1 cellular context compared by ENCODE assay signal in the genomic region with DNA sequence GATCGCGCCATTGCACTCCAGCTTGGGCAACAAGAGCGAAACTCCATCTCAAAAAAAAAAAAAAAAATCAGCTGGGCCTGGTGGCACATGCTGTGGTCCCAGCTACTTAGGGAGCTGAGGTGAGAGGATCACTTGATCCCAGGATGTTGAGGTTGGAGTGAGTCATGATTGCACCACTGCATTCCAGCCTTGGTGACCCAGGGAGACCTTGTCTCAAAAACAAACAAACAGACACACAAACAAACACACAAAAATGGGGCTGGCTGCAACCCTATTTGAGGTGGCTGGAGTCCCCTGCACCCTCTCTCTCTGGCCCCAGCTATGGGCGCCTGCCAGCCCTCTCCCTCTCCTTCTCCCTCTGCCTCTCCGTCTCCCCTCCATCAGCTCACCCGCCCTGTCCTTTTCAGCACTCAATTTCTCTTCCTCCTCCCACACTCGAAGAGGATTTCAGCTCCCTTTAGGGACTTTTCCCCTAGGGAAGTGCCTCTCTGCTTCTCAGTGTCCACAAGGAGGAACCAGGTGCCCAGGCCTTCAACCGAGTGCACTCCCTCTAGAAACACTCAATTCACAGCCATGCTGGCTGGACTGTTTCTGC.
TF ChIP-seq lines count a peak whose summit lies in the region.

No MANE protein-coding gene starts in this region.

TF ChIP-seq in HepG2, 621 proteins besides CTCF, POLR2A, EP300 and RAD21 (continued from another document and continues in another):
- TF ChIP-seq, protein P1, sequence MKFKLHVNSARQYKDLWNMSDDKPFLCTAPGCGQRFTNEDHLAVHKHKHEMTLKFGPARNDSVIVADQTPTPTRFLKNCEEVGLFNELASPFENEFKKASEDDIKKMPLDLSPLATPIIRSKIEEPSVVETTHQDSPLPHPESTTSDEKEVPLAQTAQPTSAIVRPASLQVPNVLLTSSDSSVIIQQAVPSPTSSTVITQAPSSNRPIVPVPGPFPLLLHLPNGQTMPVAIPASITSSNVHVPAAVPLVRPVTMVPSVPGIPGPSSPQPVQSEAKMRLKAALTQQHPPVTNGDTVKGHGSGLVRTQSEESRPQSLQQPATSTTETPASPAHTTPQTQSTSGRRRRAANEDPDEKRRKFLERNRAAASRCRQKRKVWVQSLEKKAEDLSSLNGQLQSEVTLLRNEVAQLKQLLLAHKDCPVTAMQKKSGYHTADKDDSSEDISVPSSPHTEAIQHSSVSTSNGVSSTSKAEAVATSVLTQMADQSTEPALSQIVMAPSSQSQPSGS (CRISPR knock-in tag; IDR thresholded peaks at IDR 0.05): no peak
- TF ChIP-seq, protein P2, sequence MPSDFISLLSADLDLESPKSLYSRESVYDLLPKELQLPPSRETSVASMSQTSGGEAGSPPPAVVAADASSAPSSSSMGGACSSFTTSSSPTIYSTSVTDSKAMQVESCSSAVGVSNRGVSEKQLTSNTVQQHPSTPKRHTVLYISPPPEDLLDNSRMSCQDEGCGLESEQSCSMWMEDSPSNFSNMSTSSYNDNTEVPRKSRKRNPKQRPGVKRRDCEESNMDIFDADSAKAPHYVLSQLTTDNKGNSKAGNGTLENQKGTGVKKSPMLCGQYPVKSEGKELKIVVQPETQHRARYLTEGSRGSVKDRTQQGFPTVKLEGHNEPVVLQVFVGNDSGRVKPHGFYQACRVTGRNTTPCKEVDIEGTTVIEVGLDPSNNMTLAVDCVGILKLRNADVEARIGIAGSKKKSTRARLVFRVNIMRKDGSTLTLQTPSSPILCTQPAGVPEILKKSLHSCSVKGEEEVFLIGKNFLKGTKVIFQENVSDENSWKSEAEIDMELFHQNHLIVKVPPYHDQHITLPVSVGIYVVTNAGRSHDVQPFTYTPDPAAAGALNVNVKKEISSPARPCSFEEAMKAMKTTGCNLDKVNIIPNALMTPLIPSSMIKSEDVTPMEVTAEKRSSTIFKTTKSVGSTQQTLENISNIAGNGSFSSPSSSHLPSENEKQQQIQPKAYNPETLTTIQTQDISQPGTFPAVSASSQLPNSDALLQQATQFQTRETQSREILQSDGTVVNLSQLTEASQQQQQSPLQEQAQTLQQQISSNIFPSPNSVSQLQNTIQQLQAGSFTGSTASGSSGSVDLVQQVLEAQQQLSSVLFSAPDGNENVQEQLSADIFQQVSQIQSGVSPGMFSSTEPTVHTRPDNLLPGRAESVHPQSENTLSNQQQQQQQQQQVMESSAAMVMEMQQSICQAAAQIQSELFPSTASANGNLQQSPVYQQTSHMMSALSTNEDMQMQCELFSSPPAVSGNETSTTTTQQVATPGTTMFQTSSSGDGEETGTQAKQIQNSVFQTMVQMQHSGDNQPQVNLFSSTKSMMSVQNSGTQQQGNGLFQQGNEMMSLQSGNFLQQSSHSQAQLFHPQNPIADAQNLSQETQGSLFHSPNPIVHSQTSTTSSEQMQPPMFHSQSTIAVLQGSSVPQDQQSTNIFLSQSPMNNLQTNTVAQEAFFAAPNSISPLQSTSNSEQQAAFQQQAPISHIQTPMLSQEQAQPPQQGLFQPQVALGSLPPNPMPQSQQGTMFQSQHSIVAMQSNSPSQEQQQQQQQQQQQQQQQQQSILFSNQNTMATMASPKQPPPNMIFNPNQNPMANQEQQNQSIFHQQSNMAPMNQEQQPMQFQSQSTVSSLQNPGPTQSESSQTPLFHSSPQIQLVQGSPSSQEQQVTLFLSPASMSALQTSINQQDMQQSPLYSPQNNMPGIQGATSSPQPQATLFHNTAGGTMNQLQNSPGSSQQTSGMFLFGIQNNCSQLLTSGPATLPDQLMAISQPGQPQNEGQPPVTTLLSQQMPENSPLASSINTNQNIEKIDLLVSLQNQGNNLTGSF (CRISPR knock-in tag; IDR thresholded peaks at IDR 0.05): no peak
- TF ChIP-seq HCFC1 (IDR thresholded peaks at IDR 0.05; ENCODE audit: low read depth, low read length): no peak
- TF ChIP-seq ZNF670 (CRISPR knock-in tag; IDR thresholded peaks at IDR 0.05; ENCODE audit: borderline replicate concordance): no peak
- TF ChIP-seq NR3C1 (CRISPR knock-in tag; IDR thresholded peaks at IDR 0.05): no peak
- no peak for TF ChIP-seq ZNF883 (CRISPR knock-in tag; IDR thresholded peaks at IDR 0.05; ENCODE audit: not compliant biosample characterization)
- TF ChIP-seq, protein P3, sequence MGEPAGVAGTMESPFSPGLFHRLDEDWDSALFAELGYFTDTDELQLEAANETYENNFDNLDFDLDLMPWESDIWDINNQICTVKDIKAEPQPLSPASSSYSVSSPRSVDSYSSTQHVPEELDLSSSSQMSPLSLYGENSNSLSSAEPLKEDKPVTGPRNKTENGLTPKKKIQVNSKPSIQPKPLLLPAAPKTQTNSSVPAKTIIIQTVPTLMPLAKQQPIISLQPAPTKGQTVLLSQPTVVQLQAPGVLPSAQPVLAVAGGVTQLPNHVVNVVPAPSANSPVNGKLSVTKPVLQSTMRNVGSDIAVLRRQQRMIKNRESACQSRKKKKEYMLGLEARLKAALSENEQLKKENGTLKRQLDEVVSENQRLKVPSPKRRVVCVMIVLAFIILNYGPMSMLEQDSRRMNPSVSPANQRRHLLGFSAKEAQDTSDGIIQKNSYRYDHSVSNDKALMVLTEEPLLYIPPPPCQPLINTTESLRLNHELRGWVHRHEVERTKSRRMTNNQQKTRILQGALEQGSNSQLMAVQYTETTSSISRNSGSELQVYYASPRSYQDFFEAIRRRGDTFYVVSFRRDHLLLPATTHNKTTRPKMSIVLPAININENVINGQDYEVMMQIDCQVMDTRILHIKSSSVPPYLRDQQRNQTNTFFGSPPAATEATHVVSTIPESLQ (CRISPR knock-in tag; conservative IDR thresholded peaks at IDR 0.05): no peak
- TF ChIP-seq RFX5 (IDR thresholded peaks at IDR 0.05; ENCODE audit: low read depth, low read length): no peak
- TF ChIP-seq, protein P4, sequence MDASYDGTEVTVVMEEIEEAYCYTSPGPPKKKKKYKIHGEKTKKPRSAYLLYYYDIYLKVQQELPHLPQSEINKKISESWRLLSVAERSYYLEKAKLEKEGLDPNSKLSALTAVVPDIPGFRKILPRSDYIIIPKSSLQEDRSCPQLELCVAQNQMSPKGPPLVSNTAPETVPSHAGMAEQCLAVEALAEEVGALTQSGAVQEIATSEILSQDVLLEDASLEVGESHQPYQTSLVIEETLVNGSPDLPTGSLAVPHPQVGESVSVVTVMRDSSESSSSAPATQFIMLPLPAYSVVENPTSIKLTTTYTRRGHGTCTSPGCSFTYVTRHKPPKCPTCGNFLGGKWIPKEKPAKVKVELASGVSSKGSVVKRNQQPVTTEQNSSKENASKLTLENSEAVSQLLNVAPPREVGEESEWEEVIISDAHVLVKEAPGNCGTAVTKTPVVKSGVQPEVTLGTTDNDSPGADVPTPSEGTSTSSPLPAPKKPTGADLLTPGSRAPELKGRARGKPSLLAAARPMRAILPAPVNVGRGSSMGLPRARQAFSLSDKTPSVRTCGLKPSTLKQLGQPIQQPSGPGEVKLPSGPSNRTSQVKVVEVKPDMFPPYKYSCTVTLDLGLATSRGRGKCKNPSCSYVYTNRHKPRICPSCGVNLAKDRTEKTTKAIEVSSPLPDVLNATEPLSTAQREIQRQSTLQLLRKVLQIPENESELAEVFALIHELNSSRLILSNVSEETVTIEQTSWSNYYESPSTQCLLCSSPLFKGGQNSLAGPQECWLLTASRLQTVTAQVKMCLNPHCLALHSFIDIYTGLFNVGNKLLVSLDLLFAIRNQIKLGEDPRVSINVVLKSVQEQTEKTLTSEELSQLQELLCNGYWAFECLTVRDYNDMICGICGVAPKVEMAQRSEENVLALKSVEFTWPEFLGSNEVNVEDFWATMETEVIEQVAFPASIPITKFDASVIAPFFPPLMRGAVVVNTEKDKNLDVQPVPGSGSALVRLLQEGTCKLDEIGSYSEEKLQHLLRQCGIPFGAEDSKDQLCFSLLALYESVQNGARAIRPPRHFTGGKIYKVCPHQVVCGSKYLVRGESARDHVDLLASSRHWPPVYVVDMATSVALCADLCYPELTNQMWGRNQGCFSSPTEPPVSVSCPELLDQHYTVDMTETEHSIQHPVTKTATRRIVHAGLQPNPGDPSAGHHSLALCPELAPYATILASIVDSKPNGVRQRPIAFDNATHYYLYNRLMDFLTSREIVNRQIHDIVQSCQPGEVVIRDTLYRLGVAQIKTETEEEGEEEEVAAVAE (CRISPR knock-in tag; IDR thresholded peaks at IDR 0.05; ENCODE audit: borderline replicate concordance): no peak
- no peak for TF ChIP-seq ZNF615 (CRISPR knock-in tag; IDR thresholded peaks at IDR 0.05; ENCODE audit: borderline replicate concordance)
- no peak for TF ChIP-seq ZNF337 (CRISPR knock-in tag; IDR thresholded peaks at IDR 0.05; ENCODE audit: borderline replicate concordance, low read depth)
- no peak for TF ChIP-seq NCOA1 (CRISPR knock-in tag; IDR thresholded peaks at IDR 0.05)
- TF ChIP-seq, protein P5, sequence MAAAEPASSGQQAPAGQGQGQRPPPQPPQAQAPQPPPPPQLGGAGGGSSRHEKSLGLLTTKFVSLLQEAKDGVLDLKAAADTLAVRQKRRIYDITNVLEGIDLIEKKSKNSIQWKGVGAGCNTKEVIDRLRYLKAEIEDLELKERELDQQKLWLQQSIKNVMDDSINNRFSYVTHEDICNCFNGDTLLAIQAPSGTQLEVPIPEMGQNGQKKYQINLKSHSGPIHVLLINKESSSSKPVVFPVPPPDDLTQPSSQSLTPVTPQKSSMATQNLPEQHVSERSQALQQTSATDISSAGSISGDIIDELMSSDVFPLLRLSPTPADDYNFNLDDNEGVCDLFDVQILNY (CRISPR knock-in tag; conservative IDR thresholded peaks at IDR 0.05): no peak
- no peak for TF ChIP-seq PHF8 (CRISPR knock-in tag; IDR thresholded peaks at IDR 0.05)
- no peak for TF ChIP-seq ZNF34 (CRISPR knock-in tag; IDR thresholded peaks at IDR 0.05; ENCODE audit: borderline replicate concordance)
- TF ChIP-seq POLR2AphosphoS2 (IDR thresholded peaks at IDR 0.05; ENCODE audit: low read depth, low read length): no peak
- TF ChIP-seq ZNF230 (CRISPR knock-in tag; IDR thresholded peaks at IDR 0.05): no peak
- TF ChIP-seq THAP11 (CRISPR knock-in tag; IDR thresholded peaks at IDR 0.05): peak; percentile 57
- TF ChIP-seq, protein P6, sequence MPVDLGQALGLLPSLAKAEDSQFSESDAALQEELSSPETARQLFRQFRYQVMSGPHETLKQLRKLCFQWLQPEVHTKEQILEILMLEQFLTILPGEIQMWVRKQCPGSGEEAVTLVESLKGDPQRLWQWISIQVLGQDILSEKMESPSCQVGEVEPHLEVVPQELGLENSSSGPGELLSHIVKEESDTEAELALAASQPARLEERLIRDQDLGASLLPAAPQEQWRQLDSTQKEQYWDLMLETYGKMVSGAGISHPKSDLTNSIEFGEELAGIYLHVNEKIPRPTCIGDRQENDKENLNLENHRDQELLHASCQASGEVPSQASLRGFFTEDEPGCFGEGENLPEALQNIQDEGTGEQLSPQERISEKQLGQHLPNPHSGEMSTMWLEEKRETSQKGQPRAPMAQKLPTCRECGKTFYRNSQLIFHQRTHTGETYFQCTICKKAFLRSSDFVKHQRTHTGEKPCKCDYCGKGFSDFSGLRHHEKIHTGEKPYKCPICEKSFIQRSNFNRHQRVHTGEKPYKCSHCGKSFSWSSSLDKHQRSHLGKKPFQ (CRISPR knock-in tag; IDR thresholded peaks at IDR 0.05; ENCODE audit: insufficient replicate concordance): no peak
- peak; percentile 50 for TF ChIP-seq GABPB1 (CRISPR knock-in tag; IDR thresholded peaks at IDR 0.05)
- TF ChIP-seq, protein P7, sequence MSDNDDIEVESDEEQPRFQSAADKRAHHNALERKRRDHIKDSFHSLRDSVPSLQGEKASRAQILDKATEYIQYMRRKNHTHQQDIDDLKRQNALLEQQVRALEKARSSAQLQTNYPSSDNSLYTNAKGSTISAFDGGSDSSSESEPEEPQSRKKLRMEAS (IDR thresholded peaks at IDR 0.05): peak; percentile 26; the same call in 1 of the 2 replicates
- TF ChIP-seq ZNF614 (CRISPR knock-in tag; IDR thresholded peaks at IDR 0.05; ENCODE audit: borderline replicate concordance): no peak
- TF ChIP-seq, protein P8, sequence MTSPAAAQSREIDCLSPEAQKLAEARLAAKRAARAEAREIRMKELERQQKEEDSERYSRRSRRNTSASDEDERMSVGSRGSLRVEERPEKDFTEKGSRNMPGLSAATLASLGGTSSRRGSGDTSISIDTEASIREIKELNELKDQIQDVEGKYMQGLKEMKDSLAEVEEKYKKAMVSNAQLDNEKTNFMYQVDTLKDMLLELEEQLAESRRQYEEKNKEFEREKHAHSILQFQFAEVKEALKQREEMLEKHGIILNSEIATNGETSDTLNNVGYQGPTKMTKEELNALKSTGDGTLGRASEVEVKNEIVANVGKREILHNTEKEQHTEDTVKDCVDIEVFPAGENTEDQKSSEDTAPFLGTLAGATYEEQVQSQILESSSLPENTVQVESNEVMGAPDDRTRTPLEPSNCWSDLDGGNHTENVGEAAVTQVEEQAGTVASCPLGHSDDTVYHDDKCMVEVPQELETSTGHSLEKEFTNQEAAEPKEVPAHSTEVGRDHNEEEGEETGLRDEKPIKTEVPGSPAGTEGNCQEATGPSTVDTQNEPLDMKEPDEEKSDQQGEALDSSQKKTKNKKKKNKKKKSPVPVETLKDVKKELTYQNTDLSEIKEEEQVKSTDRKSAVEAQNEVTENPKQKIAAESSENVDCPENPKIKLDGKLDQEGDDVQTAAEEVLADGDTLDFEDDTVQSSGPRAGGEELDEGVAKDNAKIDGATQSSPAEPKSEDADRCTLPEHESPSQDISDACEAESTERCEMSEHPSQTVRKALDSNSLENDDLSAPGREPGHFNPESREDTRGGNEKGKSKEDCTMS (CRISPR knock-in tag; conservative IDR thresholded peaks at IDR 0.05): no peak
- TF ChIP-seq, protein P9, sequence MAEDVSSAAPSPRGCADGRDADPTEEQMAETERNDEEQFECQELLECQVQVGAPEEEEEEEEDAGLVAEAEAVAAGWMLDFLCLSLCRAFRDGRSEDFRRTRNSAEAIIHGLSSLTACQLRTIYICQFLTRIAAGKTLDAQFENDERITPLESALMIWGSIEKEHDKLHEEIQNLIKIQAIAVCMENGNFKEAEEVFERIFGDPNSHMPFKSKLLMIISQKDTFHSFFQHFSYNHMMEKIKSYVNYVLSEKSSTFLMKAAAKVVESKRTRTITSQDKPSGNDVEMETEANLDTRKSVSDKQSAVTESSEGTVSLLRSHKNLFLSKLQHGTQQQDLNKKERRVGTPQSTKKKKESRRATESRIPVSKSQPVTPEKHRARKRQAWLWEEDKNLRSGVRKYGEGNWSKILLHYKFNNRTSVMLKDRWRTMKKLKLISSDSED (CRISPR knock-in tag; IDR thresholded peaks at IDR 0.05): no peak
- no peak for TF ChIP-seq ZNF567 (CRISPR knock-in tag; IDR thresholded peaks at IDR 0.05; ENCODE audit: borderline replicate concordance)
- TF ChIP-seq FOXK2 (IDR thresholded peaks at IDR 0.05): no peak
- TF ChIP-seq, protein P10, sequence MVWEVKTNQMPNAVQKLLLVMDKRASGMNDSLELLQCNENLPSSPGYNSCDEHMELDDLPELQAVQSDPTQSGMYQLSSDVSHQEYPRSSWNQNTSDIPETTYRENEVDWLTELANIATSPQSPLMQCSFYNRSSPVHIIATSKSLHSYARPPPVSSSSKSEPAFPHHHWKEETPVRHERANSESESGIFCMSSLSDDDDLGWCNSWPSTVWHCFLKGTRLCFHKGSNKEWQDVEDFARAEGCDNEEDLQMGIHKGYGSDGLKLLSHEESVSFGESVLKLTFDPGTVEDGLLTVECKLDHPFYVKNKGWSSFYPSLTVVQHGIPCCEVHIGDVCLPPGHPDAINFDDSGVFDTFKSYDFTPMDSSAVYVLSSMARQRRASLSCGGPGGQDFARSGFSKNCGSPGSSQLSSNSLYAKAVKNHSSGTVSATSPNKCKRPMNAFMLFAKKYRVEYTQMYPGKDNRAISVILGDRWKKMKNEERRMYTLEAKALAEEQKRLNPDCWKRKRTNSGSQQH (CRISPR knock-in tag; IDR thresholded peaks at IDR 0.05; ENCODE audit: low read depth): 0 out of 2 replicates have a peak, but pooled peaks have one; percentile 58
- no peak for TF ChIP-seq ARID2 (CRISPR knock-in tag; IDR thresholded peaks at IDR 0.05; ENCODE audit: borderline replicate concordance)
